1 cellular context compared by ENCODE assay signal in the genomic region with DNA sequence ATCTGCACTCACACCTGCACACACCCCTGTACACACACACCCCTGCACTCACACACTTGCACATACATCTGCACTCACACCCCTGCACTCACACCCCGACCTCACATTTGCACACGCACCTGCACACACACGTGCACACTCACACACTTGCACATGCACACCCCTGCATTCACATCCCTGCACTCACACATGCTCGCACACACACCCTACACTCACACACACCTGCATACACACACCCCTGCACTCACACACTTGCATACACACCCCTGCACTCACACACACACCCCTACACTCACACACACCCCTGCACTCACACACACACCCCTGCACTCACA.
TF ChIP-seq lines count a peak whose summit lies in the region.

No MANE protein-coding gene starts in this region.

TF ChIP-seq in HepG2, 621 proteins besides CTCF, POLR2A, EP300 and RAD21:
- TF ChIP-seq, protein P1, sequence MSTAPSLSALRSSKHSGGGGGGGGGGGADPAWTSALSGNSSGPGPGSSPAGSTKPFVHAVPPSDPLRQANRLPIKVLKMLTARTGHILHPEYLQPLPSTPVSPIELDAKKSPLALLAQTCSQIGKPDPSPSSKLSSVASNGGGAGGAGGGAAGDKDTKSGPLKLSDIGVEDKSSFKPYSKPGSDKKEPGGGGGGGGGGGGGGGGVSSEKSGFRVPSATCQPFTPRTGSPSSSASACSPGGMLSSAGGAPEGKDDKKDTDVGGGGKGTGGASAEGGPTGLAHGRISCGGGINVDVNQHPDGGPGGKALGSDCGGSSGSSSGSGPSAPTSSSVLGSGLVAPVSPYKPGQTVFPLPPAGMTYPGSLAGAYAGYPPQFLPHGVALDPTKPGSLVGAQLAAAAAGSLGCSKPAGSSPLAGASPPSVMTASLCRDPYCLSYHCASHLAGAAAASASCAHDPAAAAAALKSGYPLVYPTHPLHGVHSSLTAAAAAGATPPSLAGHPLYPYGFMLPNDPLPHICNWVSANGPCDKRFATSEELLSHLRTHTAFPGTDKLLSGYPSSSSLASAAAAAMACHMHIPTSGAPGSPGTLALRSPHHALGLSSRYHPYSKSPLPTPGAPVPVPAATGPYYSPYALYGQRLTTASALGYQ (CRISPR knock-in tag; IDR thresholded peaks at IDR 0.05) = no peak
- TF ChIP-seq, protein P2, sequence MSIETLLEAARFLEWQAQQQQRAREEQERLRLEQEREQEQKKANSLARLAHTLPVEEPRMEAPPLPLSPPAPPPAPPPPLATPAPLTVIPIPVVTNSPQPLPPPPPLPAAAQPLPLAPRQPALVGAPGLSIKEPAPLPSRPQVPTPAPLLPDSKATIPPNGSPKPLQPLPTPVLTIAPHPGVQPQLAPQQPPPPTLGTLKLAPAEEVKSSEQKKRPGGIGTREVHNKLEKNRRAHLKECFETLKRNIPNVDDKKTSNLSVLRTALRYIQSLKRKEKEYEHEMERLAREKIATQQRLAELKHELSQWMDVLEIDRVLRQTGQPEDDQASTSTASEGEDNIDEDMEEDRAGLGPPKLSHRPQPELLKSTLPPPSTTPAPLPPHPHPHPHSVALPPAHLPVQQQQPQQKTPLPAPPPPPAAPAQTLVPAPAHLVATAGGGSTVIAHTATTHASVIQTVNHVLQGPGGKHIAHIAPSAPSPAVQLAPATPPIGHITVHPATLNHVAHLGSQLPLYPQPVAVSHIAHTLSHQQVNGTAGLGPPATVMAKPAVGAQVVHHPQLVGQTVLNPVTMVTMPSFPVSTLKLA (IDR thresholded peaks at IDR 0.05) = peak; percentile 88
